In genomic region chr10:51314079-51314835, GRCh38 we compare ENCODE assay signal across 1 cellular context.
TF ChIP-seq lines count a peak whose summit lies in the region.

No MANE protein-coding gene starts in this region.

TF ChIP-seq in GM23338, 12 proteins besides CTCF, POLR2A, EP300 and RAD21 (continued from another document):
- TF ChIP-seq REST (IDR thresholded peaks at IDR 0.05; ENCODE audit: unreplicated experiment) (no peak), ZNF331 (CRISPR knock-in tag; IDR thresholded peaks at IDR 0.05; ENCODE audit: low read depth) (no peak), NANOG (IDR thresholded peaks at IDR 0.05; ENCODE audit: borderline replicate concordance) (no peak), CREB1 (CRISPR knock-in tag; IDR thresholded peaks at IDR 0.05; ENCODE audit: low read depth) (no peak), EZH2 (IDR thresholded peaks at IDR 0.05; ENCODE audit: low read depth, unreplicated experiment) (no peak), ZNF114 (CRISPR knock-in tag; IDR thresholded peaks at IDR 0.05) (no peak), STAT1 (IDR thresholded peaks at IDR 0.05; ENCODE audit: unreplicated experiment) (no peak), JUNB (IDR thresholded peaks at IDR 0.05; ENCODE audit: unreplicated experiment) (no peak), ETS1 (IDR thresholded peaks at IDR 0.05) (no peak), EZH2phosphoT487 (IDR thresholded peaks at IDR 0.05; ENCODE audit: unreplicated experiment) (no peak), ZNF462 (CRISPR knock-in tag; IDR thresholded peaks at IDR 0.05) (no peak)
